Comparison of ENCODE assay signal across 9 cellular contexts in the genomic region with DNA sequence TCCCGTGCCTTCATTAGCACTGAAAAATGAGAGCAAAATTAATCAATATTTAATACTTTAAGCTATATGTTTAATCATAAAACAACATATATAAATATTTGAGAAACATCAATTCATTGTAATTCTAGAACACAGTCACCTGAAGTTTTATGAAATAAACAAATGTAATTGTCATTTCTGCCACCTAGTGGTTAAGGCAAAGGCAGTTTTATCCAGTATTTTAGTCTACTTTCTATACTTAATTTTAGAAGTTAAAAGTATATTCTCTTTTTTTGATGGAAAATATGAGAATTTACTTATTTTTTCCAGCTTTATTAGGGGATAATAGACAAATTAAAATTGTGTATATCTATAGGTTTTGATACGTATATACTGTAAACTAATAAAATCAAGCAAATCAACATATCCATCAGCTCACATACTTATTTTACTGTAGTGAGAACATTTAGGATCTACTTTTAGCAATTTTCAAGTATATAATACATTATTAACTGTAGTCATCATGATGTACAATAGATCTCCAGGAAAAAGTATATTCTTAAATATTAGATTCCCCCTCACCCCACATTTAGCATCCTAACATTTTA. TPM values are rescaled to one million over a fixed set of nuclear protein-coding genes. Genes with fewer than 3 reads are reported as not detected.
DNase-seq lines count a peak whose midpoint lies in the region; ATAC-seq and TF ChIP-seq lines count a peak whose summit lies in the region.
"Had no signal": no experiment of that assay in that cellular context is flagged by ENCODE, and none has a peak within 500 bp of the region (broad histone marks: within the 10 kb centered on the region; RNA-seq: fewer than 3 reads in every experiment).

No MANE protein-coding gene starts in this region.

- H3K4me1 ChIP-seq in Caco-2 (no peaks in the 10 kb centered on the region), IMR-90 (ENCODE audit: control insufficient read depth, insufficient read depth, low read length) (no peaks in the 10 kb centered on the region), body of pancreas (no peaks in the 10 kb centered on the region), mesendoderm (ENCODE audit: control insufficient read depth, low read depth, low read length) (no peaks in the 10 kb centered on the region)

- H2AK9ac ChIP-seq in IMR-90 (replicated peaks; ENCODE audit: low read depth, low read length, poor library complexity), result no peak overlapping the region

- CTCF ChIA-PET in Caco-2 (lab: Charles Lee), result interaction anchor here (0.6 kb wide), 1 partner anchor 23 kb away, joined by 3 read pairs; no protein-coding TSS in a partner anchor
- CTCF ChIA-PET in IMR-90 (lab: Yijun Ruan, JAX), result interaction anchor here (0.6 to 2.0 kb wide), 5 partner anchors 10 to 428 kb away, joined by 4 to 8 read pairs (median 6); no protein-coding TSS in a partner anchor

- H3K4ac ChIP-seq in IMR-90 (ENCODE audit: low read depth, low read length) (no peak overlapping the region), mesendoderm (ENCODE audit: low read depth, low read length) (no peak overlapping the region)

- TF ChIP-seq RAD21 in IMR-90 (IDR thresholded peaks at IDR 0.05; ENCODE audit: low read length), result peak; percentile 35

- no peak overlapping the region for H3K4me2 ChIP-seq in IMR-90 (ENCODE audit: low read depth, low read length)
- H3K4me2 ChIP-seq in mesendoderm (ENCODE audit: low read length), result no peak overlapping the region

- DNase-seq in Caco-2 (no peak), IMR-90 (peak; percentile 33), body of pancreas (no peak), mesendoderm (peak; percentile 6), GOT3 (lab: John Stamatoyannopoulos, UW) (no peak), GDM1 (lab: John Stamatoyannopoulos, UW) (no peak)

- peaks cover 4% of the 10 kb centered on the region for H3K36me3 ChIP-seq in Caco-2 (ENCODE audit: control insufficient read depth, insufficient read depth, low read length)
- peaks cover 23% of the 10 kb centered on the region for H3K36me3 ChIP-seq in IMR-90 (ENCODE audit: control insufficient read depth, insufficient read depth, low read length)
- H3K36me3 ChIP-seq in body of pancreas (replicated peaks in 1 of 2; ENCODE audit: insufficient read depth in 1 of 2, low read depth in 2 of 2), result peaks cover 0 to 4% of the 10 kb centered on the region in 2 donors
- H3K36me3 ChIP-seq in mesendoderm (ENCODE audit: control insufficient read depth, insufficient read depth, low read length), result no peaks in the 10 kb centered on the region

- intact Hi-C loops in Caco-2 (cut with micrococcal nuclease; ENCODE audit: unreplicated experiment), result loop anchor here (2.0 kb wide), 1 partner anchor 415 kb away; a partner anchor contains a TSS
- intact Hi-C loops in IMR-90 (cut with micrococcal nuclease), result loop anchor here (1.0 kb wide), 1 partner anchor 417 kb away; no protein-coding TSS in a partner anchor
- intact Hi-C loops in body of pancreas (cut with DNase I), result no loop called here

- no peak overlapping the region for H2AFZ ChIP-seq in IMR-90 (replicated peaks; ENCODE audit: low read length, poor library complexity)

- WGBS in IMR-90 (ENCODE audit: extremely low coverage in 2 of 2, insufficient read length in 1 of 2), 2 experiments, result no CpG with 5 or more reads among the region's 2 CpGs
- WGBS in body of pancreas, 2 donors, result 87 to 90% methylated on average over 2 of the region's 2 CpGs
- no CpG with 5 or more reads among the region's 2 CpGs for WGBS in mesendoderm (ENCODE audit: extremely low coverage, insufficient coverage, low lambda C conversion rate)

- TF ChIP-seq CTCF in Caco-2 (IDR thresholded peaks at IDR 0.05; ENCODE audit: insufficient read depth in 1 of 2, low read depth in 1 of 2, low read length in 1 of 2, severe bottlenecking in 1 of 2, unreplicated experiment in 1 of 2) (peak; percentile 42 to 69), IMR-90 (conservative IDR thresholded peaks at IDR 0.05; ENCODE audit: low read depth, low read length) (peak; percentile 60), body of pancreas (IDR thresholded peaks at IDR 0.05) (peak in 6 of 7 experiments; percentile 37 to 75 (median 45))

- H3K27me3 ChIP-seq in Caco-2 (replicated peaks; ENCODE audit: control insufficient read depth, insufficient read depth, low read length) (no peaks in the 10 kb centered on the region), IMR-90 (ENCODE audit: control insufficient read depth, insufficient read depth, low read length) (no peaks in the 10 kb centered on the region), body of pancreas (no peaks in the 10 kb centered on the region), mesendoderm (ENCODE audit: insufficient read depth, low read length, poor library complexity) (no peaks in the 10 kb centered on the region)

- no peak overlapping the region for H3K4me3 ChIP-seq in Caco-2 (ENCODE audit: low read depth, low read length)
- H3K4me3 ChIP-seq in IMR-90 (ENCODE audit: insufficient read depth, low read depth, low read length), result no peak overlapping the region
- no peak overlapping the region for H3K4me3 ChIP-seq in body of pancreas
- H3K4me3 ChIP-seq in mesendoderm (ENCODE audit: low read length), result no peak overlapping the region

- H3K18ac ChIP-seq in IMR-90 (ENCODE audit: low read depth, low read length) (no peak overlapping the region), mesendoderm (ENCODE audit: low read length) (no peak overlapping the region)

- no peaks in the 10 kb centered on the region for H3K4me1 Mint-ChIP-seq in Caco-2 (ENCODE audit: low read depth, unreplicated experiment)

- POLR2A ChIA-PET in Caco-2 (lab: Charles Lee) (no interaction called here), IMR-90 (lab: Charles Lee; ENCODE audit: unreplicated experiment) (interaction anchor here (0.5 kb wide), 1 partner anchor 11 kb away, joined by 4 read pairs; no protein-coding TSS in a partner anchor)

- H4K5ac ChIP-seq in IMR-90 (ENCODE audit: low read depth, low read length), result no peak overlapping the region
- no peak overlapping the region for H4K5ac ChIP-seq in mesendoderm (ENCODE audit: low read length)

- H3K79me2 ChIP-seq in mesendoderm (ENCODE audit: control insufficient read depth, insufficient read depth, low read length), result no peaks in the 10 kb centered on the region

- H3K9me1 ChIP-seq in IMR-90 (ENCODE audit: insufficient read depth, low read length), result no peaks in the 10 kb centered on the region

- H3K27me3 Mint-ChIP-seq in Caco-2 (ENCODE audit: insufficient read depth, unreplicated experiment), result no peaks in the 10 kb centered on the region

- H3K9me3 ChIP-seq in Caco-2 (no peaks in the 10 kb centered on the region), IMR-90 (ENCODE audit: control insufficient read depth, insufficient read depth, low read length) (no peaks in the 10 kb centered on the region), body of pancreas (no peaks in the 10 kb centered on the region)

- no peak overlapping the region for H2BK20ac ChIP-seq in IMR-90 (ENCODE audit: low read depth, low read length)

- H3K79me1 ChIP-seq in IMR-90 (ENCODE audit: low read depth in 1 of 2, low read length in 2 of 2) (peaks cover 4 to 6% of the 10 kb centered on the region in 2 experiments; a peak in 2 of 4 replicates), mesendoderm (ENCODE audit: low read length) (no peaks in the 10 kb centered on the region)

- H3K4me3 Mint-ChIP-seq in Caco-2 (ENCODE audit: unreplicated experiment), result no peak overlapping the region

- H3K56ac ChIP-seq in IMR-90 (ENCODE audit: extremely low read depth, insufficient read depth, low read length) (no peak overlapping the region), mesendoderm (ENCODE audit: low read length) (no peak overlapping the region)

- no peak overlapping the region for H4K91ac ChIP-seq in IMR-90 (ENCODE audit: insufficient read depth, low read depth, low read length)

- no peaks in the 10 kb centered on the region for H4K20me1 ChIP-seq in IMR-90 (ENCODE audit: insufficient read depth, low read length)

- no peak overlapping the region for H2BK15ac ChIP-seq in IMR-90 (ENCODE audit: low read depth, low read length)
- no peak overlapping the region for H2BK15ac ChIP-seq in mesendoderm (replicated peaks; ENCODE audit: low read depth)

- no peak overlapping the region for H3K27ac Mint-ChIP-seq in Caco-2 (ENCODE audit: unreplicated experiment)

- H3K36me3 Mint-ChIP-seq in Caco-2 (ENCODE audit: insufficient read depth, unreplicated experiment), result peaks cover 60% of the 10 kb centered on the region

- TF ChIP-seq POLR2A in IMR-90 (IDR thresholded peaks at IDR 0.05; ENCODE audit: low read depth, low read length) (no peak), body of pancreas (IDR thresholded peaks at IDR 0.05) (no peak)

- dilution Hi-C loops in IMR-90 (cut with HindIII; ENCODE audit: low sequenced_read_pairs, unreplicated experiment), result no loop called here

- no peak overlapping the region for H3K23ac ChIP-seq in IMR-90 (ENCODE audit: low read depth, low read length)
- no peak overlapping the region for H3K23ac ChIP-seq in mesendoderm (ENCODE audit: low read length)

- H3K27ac ChIP-seq in IMR-90 (ENCODE audit: insufficient read depth, low read length) (no peak overlapping the region), body of pancreas (no peak overlapping the region), mesendoderm (ENCODE audit: low read depth, low read length) (no peak overlapping the region)

- H3K9ac ChIP-seq in IMR-90 (ENCODE audit: low read depth, low read length) (no peak overlapping the region), mesendoderm (ENCODE audit: low read length) (no peak overlapping the region)

- no peak overlapping the region for H4K8ac ChIP-seq in IMR-90 (ENCODE audit: low read depth in 2 of 2, low read length in 2 of 2)
- H4K8ac ChIP-seq in mesendoderm (ENCODE audit: low read depth, low read length), result no peak overlapping the region

- H3K9me3 Mint-ChIP-seq in Caco-2 (ENCODE audit: unreplicated experiment), result no peaks in the 10 kb centered on the region

- H2BK5ac ChIP-seq in IMR-90 (ENCODE audit: low read depth, low read length, poor library complexity, severe bottlenecking) (no peak overlapping the region), mesendoderm (ENCODE audit: low read length) (no peak overlapping the region)

- H2AK5ac ChIP-seq in IMR-90 (ENCODE audit: low read depth, low read length), result no peak overlapping the region
- no peak overlapping the region for H2AK5ac ChIP-seq in mesendoderm (ENCODE audit: low read length)

- ATAC-seq in IMR-90 (ENCODE audit: low read depth) (no peak), body of pancreas (no peak), GM19467 (IDR thresholded peaks at IDR 0.05; ENCODE audit: unreplicated experiment) (no peak), GM19395 (IDR thresholded peaks at IDR 0.05; ENCODE audit: unreplicated experiment) (no peak)

- no peak overlapping the region for H2BK120ac ChIP-seq in IMR-90 (ENCODE audit: low read depth, low read length)
- H2BK120ac ChIP-seq in mesendoderm (ENCODE audit: low read depth, low read length), result no peak overlapping the region

- H3K14ac ChIP-seq in IMR-90 (replicated peaks; ENCODE audit: low read depth, low read length), result no peak overlapping the region

- BruUV-seq in Caco-2 (replicated peaks; lab: Mats Ljungman, UMichigan) (no TSS peak), IMR-90 (replicated peaks; lab: Mats Ljungman, UMichigan) (no TSS peak)

- in situ Hi-C loops in IMR-90 (cut with MboI; ENCODE audit: low sequenced_read_pairs), result no loop called here

RNA-seq across cellular contexts. Expression of a gene that starts 16.9 kb away (rescaled TPM):
- total RNA-seq in Caco-2 (2022) (20.4 and 21.6 TPM in 2 replicates), IMR-90 (2012; rRNA removed) (6.5 and 10.0 TPM in 2 replicates), body of pancreas (10 to 100 TPM in 1 of 2 donors, 1 to 10 TPM in 1; 9.6 to 37.9 TPM)
- 4.0 and 4.9 TPM in 2 replicates for polyA plus RNA-seq in IMR-90 (2012; rRNA removed)
- 1.4 and 4.2 TPM in 2 replicates for polyA plus RNA-seq in IMR-90 (2012; cell fraction: cytosol; rRNA removed)
- polyA plus RNA-seq in IMR-90 (2012; cell fraction: nucleus; rRNA removed; ENCODE audit: low replicate concordance), result 0.74 and 2.8 TPM in 2 replicates
- 10.3 TPM for polyA plus RNA-seq in mesendoderm (2013, experiment 1 of 2)
- 10.5 TPM for polyA plus RNA-seq in mesendoderm (2013, experiment 2 of 2)

RNA-seq across cellular contexts. Expression of a gene that starts 33.7 kb away (rescaled TPM):
- total RNA-seq in Caco-2 (2022), result 6.3 and 6.8 TPM in 2 replicates
- total RNA-seq in IMR-90 (2012; rRNA removed), result 3.6 and 5.0 TPM in 2 replicates
- 1.7 and 1.9 TPM in 2 replicates for polyA plus RNA-seq in IMR-90 (2012; rRNA removed)
- 0.55 and 0.74 TPM in 2 replicates for polyA plus RNA-seq in IMR-90 (2012; cell fraction: cytosol; rRNA removed)
- polyA plus RNA-seq in IMR-90 (2012; cell fraction: nucleus; rRNA removed; ENCODE audit: low replicate concordance), result 1.1 and 1.5 TPM in 2 replicates
- total RNA-seq in body of pancreas, result 1 to 10 TPM; 2.0 to 5.7 TPM
- polyA plus RNA-seq in mesendoderm (2013, experiment 1 of 2), result 10.3 TPM
- polyA plus RNA-seq in mesendoderm (2013, experiment 2 of 2), result 10.0 TPM

RNA-seq across cellular contexts. Expression of a gene that starts 57.1 kb away (rescaled TPM):
- total RNA-seq in Caco-2 (2022) (0.51 and 0.52 TPM in 2 replicates), IMR-90 (2012; rRNA removed) (4.5 and 6.4 TPM in 2 replicates), body of pancreas (1 to 10 TPM; 2.3 to 4.7 TPM)
- 7.5 and 8.8 TPM in 2 replicates for polyA plus RNA-seq in IMR-90 (2012; rRNA removed)
- 5.2 and 5.8 TPM in 2 replicates for polyA plus RNA-seq in IMR-90 (2012; cell fraction: cytosol; rRNA removed)
- polyA plus RNA-seq in IMR-90 (2012; cell fraction: nucleus; rRNA removed; ENCODE audit: low replicate concordance), result 2.3 and 2.6 TPM in 2 replicates
- 13.4 TPM for polyA plus RNA-seq in mesendoderm (2013, experiment 1 of 2)
- 13.8 TPM for polyA plus RNA-seq in mesendoderm (2013, experiment 2 of 2)
- total RNA-seq: LHCN-M2 had no signal

Comparison
In these comparisons a context has a peak if more than half of its experiments do, and no peak if none do; other contexts are left out.
1. DNase-seq: peak in IMR-90 (single experiment) and mesendoderm (single experiment); none in Caco-2 (0 of 2), body of pancreas (0 of 4), GOT3 (single experiment) and GDM1 (single experiment).
2. Peak in every context shown above with its lines, with median percentiles within 50 percentile points of each other: CTCF ChIP-seq.